Comparison of ENCODE assay signal across 8 cellular contexts in genomic region chr15:43492673-43493601, GRCh38. TPM values are rescaled to one million over a fixed set of nuclear protein-coding genes. Genes with fewer than 3 reads are reported as not detected.
DNase-seq lines count a peak whose midpoint lies in the region; ATAC-seq, FAIRE-seq and TF ChIP-seq lines count a peak whose summit lies in the region.

TSS of gene TP53BP1 (minus strand) at chr15:43493156. CDS start at chr15:43493043, 113 bp downstream.

- DNase-seq in GM12892 (ENCODE audit: insufficient read length) (peak; percentile 90), NCI-H146 (lab: John Stamatoyannopoulos, UW) (peak; percentile 89), T-helper 1 cell (peak; percentile 86 to 95 (median 91)), cardiac muscle cell (ENCODE audit: low read depth in 1 of 2, low spot score in 1 of 2) (peak; percentile 96 to 98), tibial artery (peak; percentile 97 to 98)

- H3K36me3 ChIP-seq in cardiac muscle cell (peaks cover 15% of the 10 kb centered on the region), parathyroid adenoma (ENCODE audit: control insufficient read depth, insufficient read depth, low read length) (no peaks in the 10 kb centered on the region), tibial artery (peaks cover 0 to 21% (median 1%) of the 10 kb centered on the region in 3 donors)

- WGBS in adipose tissue, 3 donors = 1% methylated on average over 54 of the region's 54 CpGs

- no peaks in the 10 kb centered on the region for H3K9me3 ChIP-seq in cardiac muscle cell (ENCODE audit: low read depth)
- no peaks in the 10 kb centered on the region for H3K9me3 ChIP-seq in parathyroid adenoma (ENCODE audit: control insufficient read depth, low read length)
- no peaks in the 10 kb centered on the region for H3K9me3 ChIP-seq in tibial artery

- peak within 1 kb of the TSS; percentile 89 for H2AFZ ChIP-seq in parathyroid adenoma

- peaks cover 6% of the 10 kb centered on the region for H3K79me2 ChIP-seq in parathyroid adenoma

- H3K9ac ChIP-seq in parathyroid adenoma = peak within 1 kb of the TSS; percentile 28

- peak; percentile 98 for ATAC-seq in HG02852 (IDR thresholded peaks at IDR 0.05; ENCODE audit: unreplicated experiment)

- peak within 1 kb of the TSS; percentile 76 for H3K4me2 ChIP-seq in parathyroid adenoma (ENCODE audit: low read length)

- peak; percentile 98 for FAIRE-seq in GM12892 (lab: Jason Lieb, UNC)

- intact Hi-C loops in tibial artery (cut with DNase I; ENCODE audit: low total_unique reads) = loop anchor here (1.0 kb wide), 1 partner anchor 17 kb away; no protein-coding TSS in a partner anchor

- no peak for TF ChIP-seq POLR2A in GM12892 (IDR thresholded peaks at IDR 0.05; ENCODE audit: low read depth, low read length)

- H3K27ac ChIP-seq in adipose tissue (ENCODE audit: low read depth, low read length) (peak within 1 kb of the TSS; percentile 72), cardiac muscle cell (peak within 1 kb of the TSS; percentile 92), parathyroid adenoma (peak within 1 kb of the TSS; percentile 80), tibial artery (peak within 1 kb of the TSS; percentile 78 to 80)

- TF ChIP-seq CTCF in cardiac muscle cell (IDR thresholded peaks at IDR 0.05; ENCODE audit: low read depth, low read length) (no peak), parathyroid adenoma (IDR thresholded peaks at IDR 0.05) (no peak), tibial artery (IDR thresholded peaks at IDR 0.05) (no peak)

- peaks cover 4% of the 10 kb centered on the region for H3K4me1 ChIP-seq in cardiac muscle cell (ENCODE audit: low read depth)
- peaks cover 6% of the 10 kb centered on the region for H3K4me1 ChIP-seq in parathyroid adenoma
- H3K4me1 ChIP-seq in tibial artery = peaks cover 0 to 22% (median 4%) of the 10 kb centered on the region in 4 donors

- no peaks in the 10 kb centered on the region for H3K27me3 ChIP-seq in cardiac muscle cell
- H3K27me3 ChIP-seq in parathyroid adenoma (ENCODE audit: control insufficient read depth, insufficient read depth, low read length) = no peaks in the 10 kb centered on the region
- H3K27me3 ChIP-seq in tibial artery = no peaks in the 10 kb centered on the region

- H3K4me3 ChIP-seq in cardiac muscle cell (peak within 1 kb of the TSS; percentile 89), parathyroid adenoma (ENCODE audit: low read depth, low read length) (peak within 1 kb of the TSS; percentile 66), tibial artery (peak within 1 kb of the TSS; percentile 69 to 93)

RNA-seq across cellular contexts. Expression of gene TP53BP1, which starts in this region (rescaled TPM):
- polyA plus RNA-seq in GM12892 (2012; ENCODE audit: missing spikeins) = 16.6 TPM
- polyA plus RNA-seq in adipose tissue (1 to 10 TPM; 5.2 to 8.6 (median 5.5) TPM), cardiac muscle cell (41.0 and 41.1 TPM in 2 replicates)
- 72.1 and 84.1 TPM in 2 replicates for total RNA-seq in cardiac muscle cell

Comparison
In these comparisons a context has a peak if more than half of its experiments do, and no peak if none do; other contexts are left out.
1. Peak in every context shown above with its lines: DNase-seq, ATAC-seq, H3K4me3 ChIP-seq and H3K27ac ChIP-seq.